ENCODE assay signal across 8 cellular contexts in genomic region chr11:506950-507726, GRCh38.
DNase-seq lines count a peak whose midpoint lies in the region; ATAC-seq and TF ChIP-seq lines count a peak whose summit lies in the region.

RNH1 (minus strand) TSS chr11:507242; CDS start chr11:502162, 5,080 bp downstream.

- H3K27ac ChIP-seq in layer of hippocampus (ENCODE audit: low read depth, low read length) = peak within 1 kb of the TSS; percentile 99

- H3K4me3 ChIP-seq in choroid plexus epithelial cell (ENCODE audit: low read depth, low read length) = peak within 1 kb of the TSS; percentile 93

- peak; percentile 99 for DNase-seq in AG20443 (ENCODE audit: low spot score)
- DNase-seq in NCI-H510A treated with DMSO at 0.1 percent for 48 hours (lab: John Stamatoyannopoulos, UW) = peak; percentile 23
- peak; percentile 99 to 100 for DNase-seq in activated CD4-positive, alpha-beta T cell treated with anti-CD3 and anti-CD28 coated beads for 4 hours
- peak; percentile 97 for DNase-seq in choroid plexus epithelial cell (ENCODE audit: low read depth)
- DNase-seq in stimulated activated CD4-positive, alpha-beta T cell treated with anti-CD3 and anti-CD28 coated beads, Interleukin-1b, Interleukin-23, amount 100 ng/mL, for 24 hours (ENCODE audit: low read depth in 4 of 4, low spot score in 1 of 4) = peak; percentile 99 to 100 (median 100)

- no peaks in the 10 kb centered on the region for H3K27me3 ChIP-seq in layer of hippocampus (ENCODE audit: control insufficient read depth, insufficient read depth, low read length)

- no peak for TF ChIP-seq CTCF in choroid plexus epithelial cell (conservative IDR thresholded peaks at IDR 0.05; ENCODE audit: low read depth, low read length)

- peak; percentile 71 for TF ChIP-seq POLR2A in GM19193 (IDR thresholded peaks at IDR 0.05; ENCODE audit: extremely low read depth, insufficient read depth, insufficient read length)

- ATAC-seq in HG03439 (IDR thresholded peaks at IDR 0.05; ENCODE audit: unreplicated experiment) = peak; percentile 48

Comparison
In these comparisons a context has a peak if more than half of its experiments do, and no peak if none do; other contexts are left out.
1. Peak in every context shown above with its lines: DNase-seq, ATAC-seq, H3K4me3 ChIP-seq and H3K27ac ChIP-seq.
2. DNase-seq: peak in every context shown above with its lines; median percentile 100 in stimulated activated CD4-positive, alpha-beta T cell treated with anti-CD3 and anti-CD28 coated beads, Interleukin-1b, Interleukin-23, amount 100 ng/mL, for 24 hours; 100 in activated CD4-positive, alpha-beta T cell treated with anti-CD3 and anti-CD28 coated beads for 4 hours; 99 in AG20443; 97 in choroid plexus epithelial cell; 23 in NCI-H510A treated with DMSO at 0.1 percent for 48 hours.